Comparison of ENCODE assay signal across 17 cellular contexts in genomic region chr10:128055061-128055868, GRCh38.
A peak's percentile ranks its signal among the peaks of the same experiment; 100 is the strongest.
DNase-seq lines count a peak whose midpoint lies in the region; ATAC-seq and TF ChIP-seq lines count a peak whose summit lies in the region.
"Had no signal": no experiment of that assay in that cellular context is flagged by ENCODE, and none has a peak within 500 bp of the region (broad histone marks: within the 10 kb centered on the region; RNA-seq: fewer than 3 reads in every experiment).

No MANE protein-coding gene starts in this region.

- intact Hi-C loops in Right ventricle myocardium inferior (cut with DNase I) (no loop called here), left ventricle myocardium inferior (cut with micrococcal nuclease) (no loop called here)
- intact Hi-C loops in dendritic cell treated with granulocyte-macrophage colony-stimulating factor and Interleukin-4, amounts not matched to agents 40 ng/mL and 50 ng/mL, for 4 days (cut with micrococcal nuclease): no loop called here

- WGBS in neuronal stem cell (ENCODE audit: extremely low coverage in 2 of 2, insufficient read length in 2 of 2, insufficient replicate concordance in 1 of 2), 2 donors: no CpG with 5 or more reads among the region's 25 CpGs

- H3K36me3 ChIP-seq in left ventricle myocardium inferior (peaks cover 49% of the 10 kb centered on the region), neuronal stem cell (replicated peaks in 1 of 2; ENCODE audit: control insufficient read depth in 2 of 2, insufficient read depth in 2 of 2, low read length in 2 of 2) (peaks cover 0 to 3% of the 10 kb centered on the region in 2 donors), HAP-1 (replicated peaks) (no peaks in the 10 kb centered on the region)
- H3K36me3 ChIP-seq: MG63 had no signal

- H3K4me1 Mint-ChIP-seq in dendritic cell treated with granulocyte-macrophage colony-stimulating factor and Interleukin-4, amounts not matched to agents 40 ng/mL and 50 ng/mL, for 4 days (ENCODE audit: low read depth): peaks cover 93% of the 10 kb centered on the region
- peaks cover 38% of the 10 kb centered on the region for H3K4me1 Mint-ChIP-seq in activated CD8-positive, alpha-beta T cell treated with anti-CD3 and anti-CD28 coated beads, Interleukin-2, amount 10 ng/mL, durations not matched to agents 7 days and 5 days (ENCODE audit: low read depth)

- H2BK5ac ChIP-seq in neuronal stem cell (ENCODE audit: low read length): no peak overlapping the region

- no peaks in the 10 kb centered on the region for H3K79me1 ChIP-seq in neuronal stem cell (ENCODE audit: low read depth, low read length)

- H4K91ac ChIP-seq in neuronal stem cell (ENCODE audit: low read depth, low read length, poor library complexity): no peak overlapping the region

- H3K9me3 ChIP-seq in left ventricle myocardium inferior (replicated peaks) (no peaks in the 10 kb centered on the region), neuronal stem cell (replicated peaks in 1 of 2; ENCODE audit: control insufficient read depth in 2 of 2, insufficient read depth in 1 of 2, low read depth in 1 of 2, low read length in 2 of 2) (no peaks in the 10 kb centered on the region), HAP-1 (no peaks in the 10 kb centered on the region)
- H3K9me3 ChIP-seq: A549, MG63 had no signal

- no peak overlapping the region for H2AK5ac ChIP-seq in neuronal stem cell (ENCODE audit: low read depth, low read length)

- H3K4ac ChIP-seq in neuronal stem cell (ENCODE audit: low read length): no peak overlapping the region

- no peaks in the 10 kb centered on the region for H3K9me3 Mint-ChIP-seq in dendritic cell treated with granulocyte-macrophage colony-stimulating factor and Interleukin-4, amounts not matched to agents 40 ng/mL and 50 ng/mL, for 4 days
- H3K9me3 Mint-ChIP-seq in activated CD8-positive, alpha-beta T cell treated with anti-CD3 and anti-CD28 coated beads, Interleukin-2, amount 10 ng/mL, durations not matched to agents 7 days and 5 days (ENCODE audit: insufficient read depth): no peaks in the 10 kb centered on the region
- H3K9me3 Mint-ChIP-seq: H9 had no signal

- no peak overlapping the region for H2BK120ac ChIP-seq in neuronal stem cell (ENCODE audit: low read depth, low read length)

- CTCF ChIA-PET in activated CD8-positive, alpha-beta T cell treated with anti-CD3 and anti-CD28 coated beads, Interleukin-2, amount 10 ng/mL, durations not matched to agents 7 days and 5 days (lab: Charles Lee): interaction anchor here (2.0 kb wide), 1 partner anchor 14 kb away, joined by 4 read pairs; no protein-coding TSS in a partner anchor

- no peak overlapping the region for H3K9ac ChIP-seq in neuronal stem cell (ENCODE audit: low read depth, low read length, poor library complexity)

- POLR2A ChIA-PET in activated CD8-positive, alpha-beta T cell treated with anti-CD3 and anti-CD28 coated beads, Interleukin-2, amount 10 ng/mL, durations not matched to agents 7 days and 5 days (lab: Charles Lee): interaction anchor here (1.0 kb wide), 1 partner anchor 108 kb away, joined by 3 read pairs; no protein-coding TSS in a partner anchor

- H3K4me3 Mint-ChIP-seq in dendritic cell treated with granulocyte-macrophage colony-stimulating factor and Interleukin-4, amounts not matched to agents 40 ng/mL and 50 ng/mL, for 4 days: peak overlapping the region; percentile 44
- H3K4me3 Mint-ChIP-seq in activated CD8-positive, alpha-beta T cell treated with anti-CD3 and anti-CD28 coated beads, Interleukin-2, amount 10 ng/mL, durations not matched to agents 7 days and 5 days: no peak overlapping the region
- H3K4me3 Mint-ChIP-seq: H9 had no signal

- H3K27ac Mint-ChIP-seq in dendritic cell treated with granulocyte-macrophage colony-stimulating factor and Interleukin-4, amounts not matched to agents 40 ng/mL and 50 ng/mL, for 4 days: peak overlapping the region; percentile 86
- H3K27ac Mint-ChIP-seq in activated CD8-positive, alpha-beta T cell treated with anti-CD3 and anti-CD28 coated beads, Interleukin-2, amount 10 ng/mL, durations not matched to agents 7 days and 5 days: no peak overlapping the region

- no peak overlapping the region for H2AFZ ChIP-seq in neuronal stem cell (ENCODE audit: low read length)

- peak; percentile 50 for DNase-seq in Right ventricle myocardium inferior (ENCODE audit: missing footprints)
- DNase-seq in left ventricle myocardium inferior: no peak
- DNase-seq in neuronal stem cell (ENCODE audit: low spot score): no peak
- no peak for DNase-seq in HAP-1 (ENCODE audit: low spot score in 2 of 2)
- no peak for DNase-seq in T1000 (lab: John Stamatoyannopoulos, UW)
- no peak for DNase-seq in activated CD8-positive, alpha-beta T cell treated with anti-CD3 and anti-CD28 coated beads, Interleukin-2, amount 10 ng/mL, durations not matched to agents 7 days and 5 days
- DNase-seq: Calu3, DMS53, H9, MG63, NCI-H1092, NCI-H524, SIG-M5 had no signal

- H3K4me2 ChIP-seq in neuronal stem cell (ENCODE audit: insufficient read depth, low read length, poor library complexity, severe bottlenecking): no peak overlapping the region
- H3K4me2 ChIP-seq: A549 had no signal

- H4K8ac ChIP-seq in neuronal stem cell (ENCODE audit: low read depth, low read length): no peak overlapping the region

- no peak for TF ChIP-seq CTCF in left ventricle myocardium inferior (IDR thresholded peaks at IDR 0.05; ENCODE audit: borderline replicate concordance)

- H3K27me3 ChIP-seq in left ventricle myocardium inferior (ENCODE audit: low read depth): no peaks in the 10 kb centered on the region
- no peaks in the 10 kb centered on the region for H3K27me3 ChIP-seq in neuronal stem cell (ENCODE audit: control insufficient read depth in 3 of 3, insufficient read depth in 3 of 3, low read depth in 1 of 3, low read length in 3 of 3)
- no peaks in the 10 kb centered on the region for H3K27me3 ChIP-seq in HAP-1 (ENCODE audit: low read depth)
- H3K27me3 ChIP-seq: MG63 had no signal

- H3K4me3 ChIP-seq in left ventricle myocardium inferior (no peak overlapping the region), neuronal stem cell (ENCODE audit: low read length in 2 of 2) (no peak overlapping the region), HAP-1 (no peak overlapping the region)
- H3K4me3 ChIP-seq: A549, MG63 had no signal

- in situ Hi-C loops in HAP-1 (cut with MboI; ENCODE audit: low sequenced_read_pairs): no loop called here

- H3K18ac ChIP-seq in neuronal stem cell (ENCODE audit: low read length): no peak overlapping the region

- H3K27ac ChIP-seq in left ventricle myocardium inferior (replicated peaks) (no peak overlapping the region), neuronal stem cell (replicated peaks; ENCODE audit: low read length) (no peak overlapping the region)
- H3K27ac ChIP-seq: A549, C4-2B had no signal

- no peak overlapping the region for H2BK12ac ChIP-seq in neuronal stem cell (ENCODE audit: low read length)

- no peak overlapping the region for H3K23ac ChIP-seq in neuronal stem cell (ENCODE audit: low read depth, low read length, poor library complexity)

- H3K4me1 ChIP-seq in left ventricle myocardium inferior: peaks cover 15% of the 10 kb centered on the region
- no peaks in the 10 kb centered on the region for H3K4me1 ChIP-seq in neuronal stem cell (ENCODE audit: control insufficient read depth in 2 of 2, insufficient read depth in 1 of 2, low read depth in 1 of 2, low read length in 2 of 2)
- no peaks in the 10 kb centered on the region for H3K4me1 ChIP-seq in HAP-1
- H3K4me1 ChIP-seq: A549 had no signal

- H3K36me3 Mint-ChIP-seq in dendritic cell treated with granulocyte-macrophage colony-stimulating factor and Interleukin-4, amounts not matched to agents 40 ng/mL and 50 ng/mL, for 4 days (ENCODE audit: low read depth): peaks cover 100% of the 10 kb centered on the region
- peaks cover 67% of the 10 kb centered on the region for H3K36me3 Mint-ChIP-seq in activated CD8-positive, alpha-beta T cell treated with anti-CD3 and anti-CD28 coated beads, Interleukin-2, amount 10 ng/mL, durations not matched to agents 7 days and 5 days (ENCODE audit: low read depth)

- ATAC-seq in Right ventricle myocardium inferior: no peak
- ATAC-seq in GM18870 (IDR thresholded peaks at IDR 0.05; ENCODE audit: unreplicated experiment): no peak
- no peak for ATAC-seq in activated CD8-positive, alpha-beta T cell treated with anti-CD3 and anti-CD28 coated beads, Interleukin-2, amount 10 ng/mL, durations not matched to agents 7 days and 5 days
- ATAC-seq: A549 had no signal

- H2BK15ac ChIP-seq in neuronal stem cell (ENCODE audit: low read length): no peak overlapping the region

- H3K14ac ChIP-seq in neuronal stem cell (ENCODE audit: low read length): peak overlapping the region; percentile 4

- no peaks in the 10 kb centered on the region for H3K27me3 Mint-ChIP-seq in dendritic cell treated with granulocyte-macrophage colony-stimulating factor and Interleukin-4, amounts not matched to agents 40 ng/mL and 50 ng/mL, for 4 days
- H3K27me3 Mint-ChIP-seq in activated CD8-positive, alpha-beta T cell treated with anti-CD3 and anti-CD28 coated beads, Interleukin-2, amount 10 ng/mL, durations not matched to agents 7 days and 5 days (ENCODE audit: low read depth): no peaks in the 10 kb centered on the region
